Comparison of ENCODE assay signal across 1 cellular context in genomic region chr6:166898910-166899309, GRCh38.
TF ChIP-seq lines count a peak whose summit lies in the region.

No MANE protein-coding gene starts in this region.

TF ChIP-seq in H1, 55 proteins besides CTCF, POLR2A, EP300 and RAD21:
- no peak for TF ChIP-seq SP4 (IDR thresholded peaks at IDR 0.05; ENCODE audit: low read length)
- no peak for TF ChIP-seq KDM4A (IDR thresholded peaks at IDR 0.05; ENCODE audit: low read depth, low read length, severe bottlenecking)
- no peak for TF ChIP-seq SIX5 (IDR thresholded peaks at IDR 0.05; ENCODE audit: low read depth, low read length)
- no peak for TF ChIP-seq RBBP5 (IDR thresholded peaks at IDR 0.05; ENCODE audit: borderline replicate concordance, low read depth, low read length)
- no peak for TF ChIP-seq FOSL1 (IDR thresholded peaks at IDR 0.05; ENCODE audit: insufficient read depth, low read depth, low read length)
- TF ChIP-seq KDM5A (IDR thresholded peaks at IDR 0.05; ENCODE audit: low read length): no peak
- no peak for TF ChIP-seq JUND (IDR thresholded peaks at IDR 0.05; ENCODE audit: low read length)
- TF ChIP-seq, protein P1, sequence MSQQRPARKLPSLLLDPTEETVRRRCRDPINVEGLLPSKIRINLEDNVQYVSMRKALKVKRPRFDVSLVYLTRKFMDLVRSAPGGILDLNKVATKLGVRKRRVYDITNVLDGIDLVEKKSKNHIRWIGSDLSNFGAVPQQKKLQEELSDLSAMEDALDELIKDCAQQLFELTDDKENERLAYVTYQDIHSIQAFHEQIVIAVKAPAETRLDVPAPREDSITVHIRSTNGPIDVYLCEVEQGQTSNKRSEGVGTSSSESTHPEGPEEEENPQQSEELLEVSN (IDR thresholded peaks at IDR 0.05): no peak
- no peak for TF ChIP-seq TAF7 (optimal IDR thresholded peaks at IDR 0.05; ENCODE audit: borderline replicate concordance, low read depth, low read length)
- TF ChIP-seq PHF8 (conservative IDR thresholded peaks at IDR 0.05; ENCODE audit: low read depth, low read length): no peak
- no peak for TF ChIP-seq CBX8 (IDR thresholded peaks at IDR 0.05; ENCODE audit: borderline replicate concordance, low read depth, low read length)
- TF ChIP-seq GABPA (IDR thresholded peaks at IDR 0.05; ENCODE audit: borderline replicate concordance, insufficient read depth, low read length): no peak
- TF ChIP-seq HDAC2 (IDR thresholded peaks at IDR 0.05; ENCODE audit: borderline replicate concordance in 1 of 2, low read depth in 2 of 2, low read length in 2 of 2): no peak
TF ChIP-seq in H1: peak in this region for 0.
